Comparison of ENCODE assay signal across 17 cellular contexts in genomic region chr14:49424436-49425331, GRCh38.
DNase-seq lines count a peak whose midpoint lies in the region; ATAC-seq and TF ChIP-seq lines count a peak whose summit lies in the region.
"Had no signal": no experiment of that assay in that cellular context is flagged by ENCODE, and none has a peak within 500 bp of the region (broad histone marks: within the 10 kb centered on the region; RNA-seq: fewer than 3 reads in every experiment).

No MANE protein-coding gene starts in this region.

- intact Hi-C loops in PC-3 (cut with micrococcal nuclease), result no loop called here

- peak; percentile 7 for DNase-seq in GM23248
- DNase-seq in PC-3, result peak; percentile 48
- peak; percentile 38 for DNase-seq in epithelial cell of esophagus (ENCODE audit: low read depth)
- DNase-seq in smooth muscle cell (lab: John Stamatoyannopoulos, UW; ENCODE audit: unreplicated experiment), result no peak
- DNase-seq in NCI-H2107 (lab: John Stamatoyannopoulos, UW), result no peak
- DNase-seq: DMS79 treated with DMSO at 0.1 percent for 48 hours, HCEC 1CT, KBM-7, NCI-H1417 treated with DMSO at 0.1 percent for 48 hours, NCI-H187 treated with DMSO at 0.1 percent for 48 hours, NCI-H345, NCI-H524 treated with DMSO at 0.1 percent for 48 hours had no signal

- CTCF ChIA-PET in PC-3 (lab: Charles Lee), result no interaction called here

- in situ Hi-C loops in GM23248 (cut with MboI), result no loop called here

- TF ChIP-seq CTCF in PC-3 (conservative IDR thresholded peaks at IDR 0.05; ENCODE audit: low read depth, low read length) (no peak), epithelial cell of esophagus (IDR thresholded peaks at IDR 0.05; ENCODE audit: insufficient read depth, low read depth, low read length, missing control alignments) (no peak), smooth muscle cell (IDR thresholded peaks at IDR 0.05; ENCODE audit: borderline replicate concordance, insufficient read depth, poor library complexity, severe bottlenecking) (no peak)

- ATAC-seq in PC-3 (peak; percentile 63), HG03565 (IDR thresholded peaks at IDR 0.05; ENCODE audit: unreplicated experiment) (no peak)
- no peak for ATAC-seq in activated CD4-positive, CD25-positive, alpha-beta regulatory T cell treated with anti-CD3 and anti-CD28 coated beads, Interleukin-2, amount 50 U/mL, for 24 hours
- ATAC-seq: HepG2, Right ventricle myocardium inferior had no signal

- H3K79me2 ChIP-seq in GM23248 (ENCODE audit: insufficient read depth), result no peaks in the 10 kb centered on the region
- no peaks in the 10 kb centered on the region for H3K79me2 ChIP-seq in PC-3 (ENCODE audit: low read length)
- H3K79me2 ChIP-seq in smooth muscle cell (ENCODE audit: low read depth), result no peaks in the 10 kb centered on the region

- H3K9me2 ChIP-seq in GM23248 (ENCODE audit: insufficient read depth) (no peaks in the 10 kb centered on the region), PC-3 (replicated peaks; ENCODE audit: low read length) (no peaks in the 10 kb centered on the region)

- H3K27ac ChIP-seq in GM23248, result no peak overlapping the region
- no peak overlapping the region for H3K27ac ChIP-seq in PC-3 (ENCODE audit: low read length)
- H3K27ac ChIP-seq in smooth muscle cell (ENCODE audit: low read depth), result peak overlapping the region; percentile 52
- H3K27ac ChIP-seq: SK-N-MC had no signal

- H3K9ac ChIP-seq in GM23248 (no peak overlapping the region), PC-3 (ENCODE audit: low read length) (no peak overlapping the region), smooth muscle cell (ENCODE audit: low read depth) (no peak overlapping the region)

- no peaks in the 10 kb centered on the region for H3K36me3 ChIP-seq in GM23248 (ENCODE audit: low read depth)
- H3K36me3 ChIP-seq in PC-3 (ENCODE audit: low read depth, low read length), result no peaks in the 10 kb centered on the region
- H3K36me3 ChIP-seq in smooth muscle cell (ENCODE audit: low read depth), result no peaks in the 10 kb centered on the region

- H3K4me3 ChIP-seq in GM23248 (no peak overlapping the region), PC-3 (ENCODE audit: low read length) (no peak overlapping the region), epithelial cell of esophagus (ENCODE audit: low read length) (no peak overlapping the region), smooth muscle cell (no peak overlapping the region)
- H3K4me3 ChIP-seq: SK-N-MC had no signal

- H3F3A ChIP-seq in GM23248 (ENCODE audit: insufficient read depth) (no peaks in the 10 kb centered on the region), PC-3 (ENCODE audit: low read length, unreplicated experiment) (no peaks in the 10 kb centered on the region), smooth muscle cell (ENCODE audit: low read depth) (no peaks in the 10 kb centered on the region)

- POLR2A ChIA-PET in PC-3 (lab: Charles Lee; ENCODE audit: unreplicated experiment), result interaction anchor here (0.7 kb wide), 1 partner anchor 37 kb away, joined by 6 read pairs; no protein-coding TSS in a partner anchor

- H3K9me3 ChIP-seq in GM23248 (ENCODE audit: low read depth) (no peaks in the 10 kb centered on the region), PC-3 (ENCODE audit: low read length) (no peaks in the 10 kb centered on the region), smooth muscle cell (replicated peaks; ENCODE audit: low read depth) (no peaks in the 10 kb centered on the region)

- no TSS peak for BruUV-seq in PC-3 (replicated peaks; lab: Mats Ljungman, UMichigan)

- H2AFZ ChIP-seq in GM23248, result no peak overlapping the region
- no peak overlapping the region for H2AFZ ChIP-seq in PC-3 (ENCODE audit: low read length)
- H2AFZ ChIP-seq in smooth muscle cell (ENCODE audit: low read depth), result no peak overlapping the region

- H4K20me1 ChIP-seq in GM23248 (ENCODE audit: insufficient read depth), result no peaks in the 10 kb centered on the region
- H4K20me1 ChIP-seq in PC-3 (ENCODE audit: low read length), result no peaks in the 10 kb centered on the region
- no peaks in the 10 kb centered on the region for H4K20me1 ChIP-seq in smooth muscle cell (ENCODE audit: low read depth)

- no peaks in the 10 kb centered on the region for H3K27me3 ChIP-seq in GM23248 (replicated peaks; ENCODE audit: insufficient read depth)
- peaks cover 33% of the 10 kb centered on the region for H3K27me3 ChIP-seq in PC-3 (ENCODE audit: low read length)
- H3K27me3 ChIP-seq in smooth muscle cell (ENCODE audit: low read depth), result no peaks in the 10 kb centered on the region

- 41 to 56% methylated on average over 4 of the region's 4 CpGs for WGBS in GM23248 (ENCODE audit: low coverage in 1 of 2, low lambda C conversion rate in 2 of 2, missing lambda C conversion rate in 2 of 2), 2 experiments
- WGBS in smooth muscle cell (ENCODE audit: low lambda C conversion rate), result 40% methylated on average over 4 of the region's 4 CpGs

- H3K4me2 ChIP-seq in GM23248 (ENCODE audit: unreplicated experiment) (no peak overlapping the region), PC-3 (ENCODE audit: low read length) (no peak overlapping the region), smooth muscle cell (peak overlapping the region; percentile 8)

- H3K4me1 ChIP-seq in GM23248 (ENCODE audit: insufficient read depth) (no peaks in the 10 kb centered on the region), PC-3 (ENCODE audit: insufficient read depth, low read length) (0 out of 2 replicates have a peak, but pooled peaks cover 3% of the 10 kb centered on the region), smooth muscle cell (ENCODE audit: low read depth) (no peaks in the 10 kb centered on the region)

Comparison
In these comparisons a context has a peak if more than half of its experiments do, and no peak if none do; other contexts are left out.
1. DNase-seq: peak in GM23248 (single experiment), PC-3 (single experiment) and epithelial cell of esophagus (single experiment); none in smooth muscle cell (single experiment) and NCI-H2107 (single experiment).